12 cellular contexts compared by ENCODE assay signal in genomic region chr11:123457187-123457770, GRCh38. TPM values are rescaled to one million over a fixed set of nuclear protein-coding genes. Genes with fewer than 3 reads are reported as not detected.
DNase-seq lines count a peak whose midpoint lies in the region; ATAC-seq and TF ChIP-seq lines count a peak whose summit lies in the region.
"Had no signal": no experiment of that assay in that cellular context is flagged by ENCODE, and none has a peak within 500 bp of the region (broad histone marks: within the 10 kb centered on the region; RNA-seq: fewer than 3 reads in every experiment).

No MANE protein-coding gene starts in this region.

- H3K27me3 Mint-ChIP-seq in activated CD8-positive, alpha-beta T cell treated with anti-CD3 and anti-CD28 coated beads, Interleukin-2, amount 10 ng/mL, durations not matched to agents 7 days and 5 days (ENCODE audit: low read depth), result no peaks in the 10 kb centered on the region

- no peaks in the 10 kb centered on the region for H3K27me3 ChIP-seq in layer of hippocampus (ENCODE audit: control insufficient read depth, insufficient read depth, low read length)
- H3K27me3 ChIP-seq: SJCRH30, vagina had no signal

- H3K27ac Mint-ChIP-seq in activated CD8-positive, alpha-beta T cell treated with anti-CD3 and anti-CD28 coated beads, Interleukin-2, amount 10 ng/mL, durations not matched to agents 7 days and 5 days, result peak overlapping the region; percentile 91

- POLR2A ChIA-PET in activated CD8-positive, alpha-beta T cell treated with anti-CD3 and anti-CD28 coated beads, Interleukin-2, amount 10 ng/mL, durations not matched to agents 7 days and 5 days (lab: Charles Lee), result interaction anchor here (1.0 kb wide), 1 partner anchor 26 kb away, joined by 3 read pairs; no protein-coding TSS in a partner anchor

- H3K4me3 Mint-ChIP-seq in activated CD8-positive, alpha-beta T cell treated with anti-CD3 and anti-CD28 coated beads, Interleukin-2, amount 10 ng/mL, durations not matched to agents 7 days and 5 days, result peak overlapping the region; percentile 45

- peak; percentile 35 for DNase-seq in left cardiac atrium
- no peak for DNase-seq in Right ventricle myocardium superior
- DNase-seq in activated CD8-positive, alpha-beta T cell treated with anti-CD3 and anti-CD28 coated beads, Interleukin-2, amount 10 ng/mL, durations not matched to agents 7 days and 5 days, result peak; percentile 50
- no peak for DNase-seq in T-helper 9 cell
- no peak for DNase-seq in COLO829 (ENCODE audit: low spot score)
- DNase-seq in GM13977 (ENCODE audit: low spot score), result no peak
- no peak for DNase-seq in NCI-H524 (lab: John Stamatoyannopoulos, UW)
- DNase-seq: Kasumi-1; SJCRH30; stimulated activated CD4-positive, alpha-beta T cell treated with anti-CD3 and anti-CD28 coated beads, Interleukin-1b, Interleukin-23, amount 100 ng/mL, for 48 hours had no signal

- intact Hi-C loops in left cardiac atrium (cut with DNase I), result no loop called here
- intact Hi-C loops in Right ventricle myocardium superior (cut with DNase I), result no loop called here

- peaks cover 20% of the 10 kb centered on the region for H3K36me3 Mint-ChIP-seq in activated CD8-positive, alpha-beta T cell treated with anti-CD3 and anti-CD28 coated beads, Interleukin-2, amount 10 ng/mL, durations not matched to agents 7 days and 5 days (ENCODE audit: low read depth)

- in situ Hi-C loops in GM13977 (cut with MboI; ENCODE audit: low pct_unique_long_range_greater_than_20kb, low sequenced_read_pairs, unreplicated experiment), result no loop called here

- H3K4me1 Mint-ChIP-seq in activated CD8-positive, alpha-beta T cell treated with anti-CD3 and anti-CD28 coated beads, Interleukin-2, amount 10 ng/mL, durations not matched to agents 7 days and 5 days (ENCODE audit: low read depth), result peaks cover 64% of the 10 kb centered on the region

- no peak for TF ChIP-seq CTCF in GM13977 (IDR thresholded peaks at IDR 0.05; ENCODE audit: extremely low read depth, insufficient read depth, missing control alignments)

- ATAC-seq in left cardiac atrium (peak in 1 of 2 donors; percentile 46), Right ventricle myocardium superior (ENCODE audit: poor library complexity) (no peak)
- ATAC-seq in activated CD8-positive, alpha-beta T cell treated with anti-CD3 and anti-CD28 coated beads, Interleukin-2, amount 10 ng/mL, durations not matched to agents 7 days and 5 days, result peak; percentile 73

- no peaks in the 10 kb centered on the region for H3K9me3 Mint-ChIP-seq in activated CD8-positive, alpha-beta T cell treated with anti-CD3 and anti-CD28 coated beads, Interleukin-2, amount 10 ng/mL, durations not matched to agents 7 days and 5 days (ENCODE audit: insufficient read depth)

- CTCF ChIA-PET in activated CD8-positive, alpha-beta T cell treated with anti-CD3 and anti-CD28 coated beads, Interleukin-2, amount 10 ng/mL, durations not matched to agents 7 days and 5 days (lab: Charles Lee), result interaction anchor here (0.6 to 4.4 kb wide), 10 partner anchors 11 to 156 kb away, joined by 3 to 18 read pairs (median 4); no protein-coding TSS in a partner anchor

- H3K27ac ChIP-seq in layer of hippocampus (ENCODE audit: low read depth, low read length), result peak overlapping the region; percentile 8
- H3K27ac ChIP-seq: SJCRH30, vagina had no signal

RNA-seq across cellular contexts. Expression of gene GRAMD1B, which starts 27.2 kb away (rescaled TPM):
- total RNA-seq in left cardiac atrium (1 to 10 TPM; 2.8 to 3.1 TPM), Right ventricle myocardium superior (19.0 TPM)
- total RNA-seq in activated CD8-positive, alpha-beta T cell treated with anti-CD3 and anti-CD28 coated beads, Interleukin-2, amount 10 ng/mL, durations not matched to agents 7 days and 5 days, result 10 to 100 TPM; 22.8 to 26.0 TPM

Comparison
In these comparisons a context has a peak if more than half of its experiments do, and no peak if none do; other contexts are left out.
1. DNase-seq: peak in left cardiac atrium (single experiment) and activated CD8-positive, alpha-beta T cell treated with anti-CD3 and anti-CD28 coated beads, Interleukin-2, amount 10 ng/mL, durations not matched to agents 7 days and 5 days (single experiment); none in Right ventricle myocardium superior (single experiment), T-helper 9 cell (single experiment), COLO829 (single experiment), GM13977 (single experiment) and NCI-H524 (0 of 2).